ENCODE assay signal across 9 cellular contexts in genomic region chr6:108497883-108498282, GRCh38.
DNase-seq lines count a peak whose midpoint lies in the region; ATAC-seq, FAIRE-seq and TF ChIP-seq lines count a peak whose summit lies in the region.
"Had no signal": no experiment of that assay in that cellular context is flagged by ENCODE, and none has a peak within 500 bp of the region (broad histone marks: within the 10 kb centered on the region; RNA-seq: fewer than 3 reads in every experiment).

No MANE protein-coding gene starts in this region.

- no peak overlapping the region for H3K27ac Mint-ChIP-seq in WTC11
- H3K27ac Mint-ChIP-seq: activated naive CD4-positive, alpha-beta T cell treated with anti-CD3 and anti-CD28 coated beads, Interleukin-2, amount 50 U/mL, for 72 hours had no signal

- dilution Hi-C loops in IMR-90 (cut with HindIII; ENCODE audit: low sequenced_read_pairs, unreplicated experiment): no loop called here

- BruUV-seq in IMR-90 (replicated peaks; lab: Mats Ljungman, UMichigan): no TSS peak

- TF ChIP-seq CTCF in IMR-90 (conservative IDR thresholded peaks at IDR 0.05; ENCODE audit: low read depth, low read length): peak; percentile 40
- TF ChIP-seq CTCF in WTC11 (IDR thresholded peaks at IDR 0.05): peak; percentile 34; the same call in 1 of the 2 replicates

- H3K9ac ChIP-seq in IMR-90 (ENCODE audit: low read depth, low read length): no peak overlapping the region

- H3K4ac ChIP-seq in IMR-90 (ENCODE audit: low read depth, low read length): no peak overlapping the region

- intact Hi-C loops in IMR-90 (cut with micrococcal nuclease): no loop called here

- no peak overlapping the region for H2BK5ac ChIP-seq in IMR-90 (ENCODE audit: low read depth, low read length, poor library complexity, severe bottlenecking)

- no peak overlapping the region for H4K8ac ChIP-seq in IMR-90 (ENCODE audit: low read depth in 2 of 2, low read length in 2 of 2)

- H2BK120ac ChIP-seq in IMR-90 (ENCODE audit: low read depth, low read length): no peak overlapping the region

- CTCF ChIA-PET in IMR-90 (lab: Yijun Ruan, JAX): interaction anchor here (0.6 to 1.1 kb wide), 2 partner anchors 245 to 383 kb away, joined by 3 to 7 read pairs; no protein-coding TSS in a partner anchor
- CTCF ChIA-PET in WTC11 (lab: Charles Lee): interaction anchor here (0.6 to 2.0 kb wide), 11 partner anchors 13 to 526 kb away, joined by 3 to 16 read pairs (median 3); no protein-coding TSS in a partner anchor

- no peak overlapping the region for H2BK15ac ChIP-seq in IMR-90 (ENCODE audit: low read depth, low read length)

- H3K27me3 Mint-ChIP-seq in WTC11 (ENCODE audit: low read depth): no peaks in the 10 kb centered on the region

- H3K18ac ChIP-seq in IMR-90 (ENCODE audit: low read depth, low read length): no peak overlapping the region

- no peak overlapping the region for H3K4me3 ChIP-seq in IMR-90 (ENCODE audit: insufficient read depth, low read depth, low read length)

- 0% methylated on average over 1 of the region's 3 CpGs; no CpG with 5 or more reads in 1 of the 2 experiments for WGBS in IMR-90 (ENCODE audit: extremely low coverage in 2 of 2, insufficient read length in 1 of 2), 2 experiments

- no peak overlapping the region for H3K27ac ChIP-seq in IMR-90 (ENCODE audit: insufficient read depth, low read length)

- H4K91ac ChIP-seq in IMR-90 (ENCODE audit: insufficient read depth, low read depth, low read length): no peak overlapping the region

- no peak overlapping the region for H3K4me3 Mint-ChIP-seq in WTC11

- TF ChIP-seq POLR2A in IMR-90 (IDR thresholded peaks at IDR 0.05; ENCODE audit: low read depth, low read length) (no peak), GM12892 (IDR thresholded peaks at IDR 0.05; ENCODE audit: low read depth, low read length) (no peak)

- H3K27me3 ChIP-seq in IMR-90 (ENCODE audit: control insufficient read depth, insufficient read depth, low read length): no peaks in the 10 kb centered on the region

- DNase-seq in activated CD4-positive, alpha-beta T cell treated with anti-CD3 and anti-CD28 coated beads for 48 hours: peak; percentile 36
- DNase-seq in activated CD4-positive, alpha-beta T cell treated with anti-CD3 and anti-CD28 coated beads for 4 hours: no peak
- peak; percentile 35 for DNase-seq in IMR-90
- peak; percentile 58 for DNase-seq in WTC11 (ENCODE audit: low spot score)
- peak; percentile 38 for DNase-seq in kidney glomerular epithelial cell (lab: John Stamatoyannopoulos, UW)
- no peak for DNase-seq in GM12892 (ENCODE audit: insufficient read length)

- H3K23ac ChIP-seq in IMR-90 (ENCODE audit: low read depth, low read length): no peak overlapping the region

- H2AFZ ChIP-seq in IMR-90 (replicated peaks; ENCODE audit: low read length, poor library complexity): no peak overlapping the region

- FAIRE-seq in GM12892 (lab: Jason Lieb, UNC): no peak

- H3K36me3 ChIP-seq in IMR-90 (ENCODE audit: control insufficient read depth, insufficient read depth, low read length): no peaks in the 10 kb centered on the region

- H3K9me3 ChIP-seq in IMR-90 (ENCODE audit: control insufficient read depth, insufficient read depth, low read length): no peaks in the 10 kb centered on the region

- no peak overlapping the region for H2AK9ac ChIP-seq in IMR-90 (replicated peaks; ENCODE audit: low read depth, low read length, poor library complexity)

- H2BK20ac ChIP-seq in IMR-90 (ENCODE audit: low read depth, low read length): no peak overlapping the region

- H4K5ac ChIP-seq in IMR-90 (ENCODE audit: low read depth, low read length): no peak overlapping the region

- no peaks in the 10 kb centered on the region for H3K79me1 ChIP-seq in IMR-90 (ENCODE audit: low read depth in 1 of 2, low read length in 2 of 2)

- no peaks in the 10 kb centered on the region for H3K36me3 Mint-ChIP-seq in WTC11
- H3K36me3 Mint-ChIP-seq: activated naive CD4-positive, alpha-beta T cell treated with anti-CD3 and anti-CD28 coated beads, Interleukin-2, amount 50 U/mL, for 72 hours had no signal

- 0 out of 2 replicates have a peak, but pooled peaks cover 6% of the 10 kb centered on the region for H3K9me3 Mint-ChIP-seq in WTC11
- H3K9me3 Mint-ChIP-seq: activated naive CD4-positive, alpha-beta T cell treated with anti-CD3 and anti-CD28 coated beads, Interleukin-2, amount 50 U/mL, for 72 hours had no signal

- no peak overlapping the region for H3K56ac ChIP-seq in IMR-90 (ENCODE audit: extremely low read depth, insufficient read depth, low read length)

- TF ChIP-seq RAD21 in IMR-90 (IDR thresholded peaks at IDR 0.05; ENCODE audit: low read length): peak; percentile 39; the same call in 1 of the 2 replicates

- H3K4me1 ChIP-seq in IMR-90 (ENCODE audit: control insufficient read depth, insufficient read depth, low read length): no peaks in the 10 kb centered on the region

- POLR2A ChIA-PET in IMR-90 (lab: Charles Lee; ENCODE audit: unreplicated experiment) (no interaction called here), WTC11 (lab: Charles Lee) (no interaction called here)

- no peak overlapping the region for H3K14ac ChIP-seq in IMR-90 (replicated peaks; ENCODE audit: low read depth, low read length)

- H4K20me1 ChIP-seq in IMR-90 (ENCODE audit: insufficient read depth, low read length): no peaks in the 10 kb centered on the region

- in situ Hi-C loops in IMR-90 (cut with MboI; ENCODE audit: low sequenced_read_pairs): loop anchor here (10.0 kb wide), 1 partner anchor 383 kb away; no protein-coding TSS in a partner anchor

- ATAC-seq in IMR-90 (ENCODE audit: low read depth) (peak; percentile 78), WTC11 (peak; percentile 97), GM19452 (IDR thresholded peaks at IDR 0.05; ENCODE audit: unreplicated experiment) (no peak), HG03460 (IDR thresholded peaks at IDR 0.05; ENCODE audit: unreplicated experiment) (no peak)
- ATAC-seq: activated naive CD4-positive, alpha-beta T cell treated with anti-CD3 and anti-CD28 coated beads, Interleukin-2, amount 50 U/mL, for 72 hours had no signal

- H3K4me1 Mint-ChIP-seq in WTC11: peaks cover 12% of the 10 kb centered on the region

- H3K4me2 ChIP-seq in IMR-90 (ENCODE audit: low read depth, low read length): no peak overlapping the region

- no peak overlapping the region for H2AK5ac ChIP-seq in IMR-90 (ENCODE audit: low read depth, low read length)

- H3K9me1 ChIP-seq in IMR-90 (ENCODE audit: insufficient read depth, low read length): no peaks in the 10 kb centered on the region

TF ChIP-seq in IMR-90, 13 proteins besides CTCF, POLR2A, EP300 and RAD21:
- TF ChIP-seq SMC3 (IDR thresholded peaks at IDR 0.05; ENCODE audit: low read depth, low read length): 0 out of 2 replicates have a peak, but pooled peaks have one; percentile 14
- peak; percentile 27; the same call in 1 of the 2 replicates for TF ChIP-seq CEBPB (IDR thresholded peaks at IDR 0.05; ENCODE audit: low read depth, low read length)
- no peak for TF ChIP-seq BHLHE40 (IDR thresholded peaks at IDR 0.05; ENCODE audit: low read depth, low read length)

TF ChIP-seq in WTC11, 78 proteins besides CTCF, POLR2A, EP300 and RAD21:
- no peak for TF ChIP-seq ESRRA (CRISPR knock-in tag; IDR thresholded peaks at IDR 0.05; ENCODE audit: borderline replicate concordance)
- TF ChIP-seq ATF3 (CRISPR knock-in tag; conservative IDR thresholded peaks at IDR 0.05): no peak
- TF ChIP-seq JUN (CRISPR knock-in tag; IDR thresholded peaks at IDR 0.05): no peak

Comparison
In these comparisons a context has a peak if more than half of its experiments do, and no peak if none do; other contexts are left out.
1. DNase-seq: peak in activated CD4-positive, alpha-beta T cell treated with anti-CD3 and anti-CD28 coated beads for 48 hours (single experiment), IMR-90 (single experiment), WTC11 (single experiment) and kidney glomerular epithelial cell (single experiment); none in activated CD4-positive, alpha-beta T cell treated with anti-CD3 and anti-CD28 coated beads for 4 hours (0 of 2) and GM12892 (single experiment).
2. ATAC-seq: peak in IMR-90 (single experiment) and WTC11 (single experiment); none in GM19452 (single experiment) and HG03460 (single experiment).